In the genomic region with DNA sequence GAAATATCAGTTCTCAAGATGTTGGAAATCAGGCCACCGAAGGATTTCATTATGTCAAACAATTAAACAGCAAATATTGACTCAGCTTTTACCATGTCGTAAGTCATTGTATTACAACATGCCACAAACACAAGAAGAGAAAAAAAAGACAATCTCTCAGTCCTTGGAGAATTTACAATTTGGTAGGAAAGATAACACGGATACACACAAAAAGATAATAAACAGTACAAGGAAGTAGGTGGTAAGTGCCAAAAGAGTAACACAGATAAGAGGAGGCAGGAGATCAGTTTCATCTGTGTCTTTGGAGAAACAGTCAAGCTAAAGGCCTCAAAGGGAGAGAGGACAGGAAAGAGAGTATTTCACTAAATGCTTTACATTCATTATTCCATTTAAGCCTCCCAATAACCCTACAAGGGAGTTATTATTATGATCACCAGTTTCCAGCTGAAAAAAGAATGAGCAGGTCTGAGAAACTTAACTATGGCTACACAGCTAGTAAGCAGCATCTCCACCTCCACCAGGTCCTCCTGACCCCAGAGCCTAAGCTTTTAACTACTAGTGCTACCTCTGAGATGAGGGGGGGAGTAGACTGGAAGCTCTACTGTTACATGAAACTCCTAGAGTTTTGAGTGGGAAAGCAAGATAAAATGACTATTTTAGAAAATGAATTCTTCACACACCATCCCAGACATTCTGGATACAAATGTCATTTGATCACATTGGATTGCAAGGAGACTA, we compare ENCODE assay signal across 1 cellular context.
A peak's percentile ranks its signal among the peaks of the same experiment; 100 is the strongest.
TF ChIP-seq lines count a peak whose summit lies in the region.

No MANE protein-coding gene starts in this region.

TF ChIP-seq in K562, 482 proteins besides CTCF, POLR2A, EP300 and RAD21 (continued from another document and continues in another):
- no peak for TF ChIP-seq DLX4 (CRISPR knock-in tag; IDR thresholded peaks at IDR 0.05)
- peak; percentile 87 for TF ChIP-seq BRD9 (IDR thresholded peaks at IDR 0.05; ENCODE audit: low read depth, partially characterized antibody)
- TF ChIP-seq, protein P1, sequence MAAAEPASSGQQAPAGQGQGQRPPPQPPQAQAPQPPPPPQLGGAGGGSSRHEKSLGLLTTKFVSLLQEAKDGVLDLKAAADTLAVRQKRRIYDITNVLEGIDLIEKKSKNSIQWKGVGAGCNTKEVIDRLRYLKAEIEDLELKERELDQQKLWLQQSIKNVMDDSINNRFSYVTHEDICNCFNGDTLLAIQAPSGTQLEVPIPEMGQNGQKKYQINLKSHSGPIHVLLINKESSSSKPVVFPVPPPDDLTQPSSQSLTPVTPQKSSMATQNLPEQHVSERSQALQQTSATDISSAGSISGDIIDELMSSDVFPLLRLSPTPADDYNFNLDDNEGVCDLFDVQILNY (CRISPR knock-in tag; IDR thresholded peaks at IDR 0.05): no peak
- TF ChIP-seq THRA (IDR thresholded peaks at IDR 0.05): no peak
- TF ChIP-seq RFX7 (CRISPR knock-in tag; IDR thresholded peaks at IDR 0.05): no peak
- peak; percentile 71 for TF ChIP-seq SMAD4 (CRISPR knock-in tag; conservative IDR thresholded peaks at IDR 0.05)
- no peak for TF ChIP-seq TAF9B (IDR thresholded peaks at IDR 0.05; ENCODE audit: partially characterized antibody)
- TF ChIP-seq SMARCE1 (IDR thresholded peaks at IDR 0.05): peak; percentile 96
- TF ChIP-seq ZNF778 (CRISPR knock-in tag; IDR thresholded peaks at IDR 0.05): no peak
- no peak for TF ChIP-seq IRF2 (CRISPR knock-in tag; IDR thresholded peaks at IDR 0.05)
- TF ChIP-seq FIP1L1 (IDR thresholded peaks at IDR 0.05; ENCODE audit: low read depth, low read length, poor library complexity, severe bottlenecking): no peak
- no peak for TF ChIP-seq CBX5 (IDR thresholded peaks at IDR 0.05; ENCODE audit: borderline replicate concordance, low read depth)
- no peak for TF ChIP-seq NCOA4 (IDR thresholded peaks at IDR 0.05; ENCODE audit: partially characterized antibody)
- TF ChIP-seq ZFP36 (IDR thresholded peaks at IDR 0.05; ENCODE audit: low read depth, low read length, partially characterized antibody): no peak
- peak; percentile 93 for TF ChIP-seq HDAC2 (IDR thresholded peaks at IDR 0.05)
- TF ChIP-seq ZNF76 (CRISPR knock-in tag; IDR thresholded peaks at IDR 0.05; ENCODE audit: borderline replicate concordance): no peak
- TF ChIP-seq ZNF212 (CRISPR knock-in tag; IDR thresholded peaks at IDR 0.05): no peak
- TF ChIP-seq SREBF1 (IDR thresholded peaks at IDR 0.05; ENCODE audit: borderline replicate concordance, low read depth, low read length): no peak
- no peak for TF ChIP-seq POLR2G (IDR thresholded peaks at IDR 0.05; ENCODE audit: low read depth, low read length)
- TF ChIP-seq HNRNPK (IDR thresholded peaks at IDR 0.05; ENCODE audit: low read depth, low read length, poor library complexity, severe bottlenecking): no peak
- TF ChIP-seq, protein P2, sequence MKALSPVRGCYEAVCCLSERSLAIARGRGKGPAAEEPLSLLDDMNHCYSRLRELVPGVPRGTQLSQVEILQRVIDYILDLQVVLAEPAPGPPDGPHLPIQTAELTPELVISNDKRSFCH (CRISPR knock-in tag; IDR thresholded peaks at IDR 0.05): no peak
- TF ChIP-seq, protein P2 (tag; IDR thresholded peaks at IDR 0.05): no peak
- 0 out of 2 replicates have a peak, but pooled peaks have one; percentile 23 for TF ChIP-seq ZNF311 (CRISPR knock-in tag; IDR thresholded peaks at IDR 0.05)
- TF ChIP-seq KLF10 (CRISPR knock-in tag; IDR thresholded peaks at IDR 0.05): no peak
- TF ChIP-seq, protein P3, sequence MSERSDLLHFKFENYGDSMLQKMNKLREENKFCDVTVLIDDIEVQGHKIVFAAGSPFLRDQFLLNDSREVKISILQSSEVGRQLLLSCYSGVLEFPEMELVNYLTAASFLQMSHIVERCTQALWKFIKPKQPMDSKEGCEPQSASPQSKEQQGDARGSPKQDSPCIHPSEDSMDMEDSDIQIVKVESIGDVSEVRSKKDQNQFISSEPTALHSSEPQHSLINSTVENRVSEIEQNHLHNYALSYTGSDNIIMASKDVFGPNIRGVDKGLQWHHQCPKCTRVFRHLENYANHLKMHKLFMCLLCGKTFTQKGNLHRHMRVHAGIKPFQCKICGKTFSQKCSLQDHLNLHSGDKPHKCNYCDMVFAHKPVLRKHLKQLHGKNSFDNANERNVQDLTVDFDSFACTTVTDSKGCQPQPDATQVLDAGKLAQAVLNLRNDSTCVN (CRISPR knock-in tag; IDR thresholded peaks at IDR 0.05): no peak
- TF ChIP-seq, protein P4, sequence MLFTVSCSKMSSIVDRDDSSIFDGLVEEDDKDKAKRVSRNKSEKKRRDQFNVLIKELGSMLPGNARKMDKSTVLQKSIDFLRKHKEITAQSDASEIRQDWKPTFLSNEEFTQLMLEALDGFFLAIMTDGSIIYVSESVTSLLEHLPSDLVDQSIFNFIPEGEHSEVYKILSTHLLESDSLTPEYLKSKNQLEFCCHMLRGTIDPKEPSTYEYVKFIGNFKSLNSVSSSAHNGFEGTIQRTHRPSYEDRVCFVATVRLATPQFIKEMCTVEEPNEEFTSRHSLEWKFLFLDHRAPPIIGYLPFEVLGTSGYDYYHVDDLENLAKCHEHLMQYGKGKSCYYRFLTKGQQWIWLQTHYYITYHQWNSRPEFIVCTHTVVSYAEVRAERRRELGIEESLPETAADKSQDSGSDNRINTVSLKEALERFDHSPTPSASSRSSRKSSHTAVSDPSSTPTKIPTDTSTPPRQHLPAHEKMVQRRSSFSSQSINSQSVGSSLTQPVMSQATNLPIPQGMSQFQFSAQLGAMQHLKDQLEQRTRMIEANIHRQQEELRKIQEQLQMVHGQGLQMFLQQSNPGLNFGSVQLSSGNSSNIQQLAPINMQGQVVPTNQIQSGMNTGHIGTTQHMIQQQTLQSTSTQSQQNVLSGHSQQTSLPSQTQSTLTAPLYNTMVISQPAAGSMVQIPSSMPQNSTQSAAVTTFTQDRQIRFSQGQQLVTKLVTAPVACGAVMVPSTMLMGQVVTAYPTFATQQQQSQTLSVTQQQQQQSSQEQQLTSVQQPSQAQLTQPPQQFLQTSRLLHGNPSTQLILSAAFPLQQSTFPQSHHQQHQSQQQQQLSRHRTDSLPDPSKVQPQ (CRISPR knock-in tag; IDR thresholded peaks at IDR 0.05; ENCODE audit: borderline replicate concordance): no peak
- TF ChIP-seq ZBTB34 (CRISPR knock-in tag; IDR thresholded peaks at IDR 0.05): no peak
- TF ChIP-seq NFE2L1 (tag; IDR thresholded peaks at IDR 0.05; ENCODE audit: borderline replicate concordance, low read depth): no peak
- TF ChIP-seq ZFPM2 (CRISPR knock-in tag; IDR thresholded peaks at IDR 0.05): no peak
- TF ChIP-seq KDM2B (CRISPR knock-in tag; IDR thresholded peaks at IDR 0.05): no peak
- TF ChIP-seq, protein P5, sequence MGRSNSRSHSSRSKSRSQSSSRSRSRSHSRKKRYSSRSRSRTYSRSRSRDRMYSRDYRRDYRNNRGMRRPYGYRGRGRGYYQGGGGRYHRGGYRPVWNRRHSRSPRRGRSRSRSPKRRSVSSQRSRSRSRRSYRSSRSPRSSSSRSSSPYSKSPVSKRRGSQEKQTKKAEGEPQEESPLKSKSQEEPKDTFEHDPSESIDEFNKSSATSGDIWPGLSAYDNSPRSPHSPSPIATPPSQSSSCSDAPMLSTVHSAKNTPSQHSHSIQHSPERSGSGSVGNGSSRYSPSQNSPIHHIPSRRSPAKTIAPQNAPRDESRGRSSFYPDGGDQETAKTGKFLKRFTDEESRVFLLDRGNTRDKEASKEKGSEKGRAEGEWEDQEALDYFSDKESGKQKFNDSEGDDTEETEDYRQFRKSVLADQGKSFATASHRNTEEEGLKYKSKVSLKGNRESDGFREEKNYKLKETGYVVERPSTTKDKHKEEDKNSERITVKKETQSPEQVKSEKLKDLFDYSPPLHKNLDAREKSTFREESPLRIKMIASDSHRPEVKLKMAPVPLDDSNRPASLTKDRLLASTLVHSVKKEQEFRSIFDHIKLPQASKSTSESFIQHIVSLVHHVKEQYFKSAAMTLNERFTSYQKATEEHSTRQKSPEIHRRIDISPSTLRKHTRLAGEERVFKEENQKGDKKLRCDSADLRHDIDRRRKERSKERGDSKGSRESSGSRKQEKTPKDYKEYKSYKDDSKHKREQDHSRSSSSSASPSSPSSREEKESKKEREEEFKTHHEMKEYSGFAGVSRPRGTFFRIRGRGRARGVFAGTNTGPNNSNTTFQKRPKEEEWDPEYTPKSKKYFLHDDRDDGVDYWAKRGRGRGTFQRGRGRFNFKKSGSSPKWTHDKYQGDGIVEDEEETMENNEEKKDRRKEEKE (IDR thresholded peaks at IDR 0.05; ENCODE audit: borderline replicate concordance in 1 of 2, control insufficient read depth in 1 of 2, low read depth in 2 of 2, low read length in 1 of 2): no peak
- no peak for TF ChIP-seq STAT6 (CRISPR knock-in tag; IDR thresholded peaks at IDR 0.05)
- peak; percentile 63 to 82; a peak in 2 of 4 replicates for TF ChIP-seq ARNT (IDR thresholded peaks at IDR 0.05)
- TF ChIP-seq ZNF785 (CRISPR knock-in tag; IDR thresholded peaks at IDR 0.05): no peak
- TF ChIP-seq TSHZ1 (CRISPR knock-in tag; IDR thresholded peaks at IDR 0.05): no peak
- TF ChIP-seq BRCA1 (IDR thresholded peaks at IDR 0.05): no peak
- TF ChIP-seq BRCA1 (CRISPR knock-in tag; IDR thresholded peaks at IDR 0.05): no peak
- TF ChIP-seq KHSRP (IDR thresholded peaks at IDR 0.05): peak; percentile 56; the same call in 1 of the 2 replicates
